Comparison of ENCODE assay signal across 24 cellular contexts in genomic region chr17:39028690-39029089, GRCh38.
"Had no signal": no experiment of that assay in that cellular context is flagged by ENCODE, and none has a peak within 500 bp of the region (broad histone marks: within the 10 kb centered on the region; RNA-seq: fewer than 3 reads in every experiment).

No MANE protein-coding gene starts in this region.

- H3K36me3 ChIP-seq: esophagus squamous epithelium, lower lobe of right lung, prostate gland, right atrium auricular region, sigmoid colon, tibial artery had no signal

- ATAC-seq: left ventricle myocardium superior; lower lobe of right lung; naive thymus-derived CD8-positive, alpha-beta T cell; stimulated activated memory B cell treated with anti-CD40 and anti-IgM and Interleukin-4, amounts not matched to agents 10 μg/mL and 1 μg/mL and 100 μg/mL, for 72 hours; stimulated activated naive CD8-positive, alpha-beta T cell treated with anti-CD3 and anti-CD28 coated beads, Interleukin-15, Interleukin-2, amounts not matched to agents 100 U/mL and 50 U/mL, for 24 hours had no signal

- H3K4me1 ChIP-seq: prostate gland had no signal

- H3K27me3 ChIP-seq: right atrium auricular region, testis had no signal

- H3K27ac ChIP-seq: coronary artery, esophagus squamous epithelium, lower lobe of right lung, prostate gland, right atrium auricular region, sigmoid colon, testis, tibial artery had no signal

- DNase-seq: dermis blood vessel endothelial cell; effector memory CD4-positive, alpha-beta T cell; erythroblast; esophagus squamous epithelium; foreskin melanocyte; hypothalamus; immature natural killer cell; left ventricle myocardium superior; lower lobe of right lung; naive thymus-derived CD8-positive, alpha-beta T cell; nephron progenitor cell; nucleus accumbens; sigmoid colon; stimulated activated CD4-positive, alpha-beta T cell treated with anti-CD3 and anti-CD28 coated beads, Interleukin-4, amount 100 ng/mL, for 4 hours; stimulated activated naive CD8-positive, alpha-beta T cell treated with anti-CD3 and anti-CD28 coated beads, Interleukin-15, Interleukin-2, amounts not matched to agents 100 U/mL and 50 U/mL, for 24 hours; substantia nigra; testis; tibial artery had no signal

- H3K4me3 ChIP-seq: coronary artery, esophagus squamous epithelium, lower lobe of right lung, prostate gland, right atrium auricular region, sigmoid colon, testis, tibial artery had no signal

- FAIRE-seq: endometrium, keratinocyte had no signal

- H3K9me3 ChIP-seq: esophagus squamous epithelium, lower lobe of right lung, prostate gland, right atrium auricular region, sigmoid colon, testis, tibial artery had no signal
